ENCODE assay signal across 9 cellular contexts in genomic region chr11:75270896-75271415, GRCh38. TPM values are rescaled to one million over a fixed set of nuclear protein-coding genes. Genes with fewer than 3 reads are reported as not detected.
DNase-seq lines count a peak whose midpoint lies in the region; ATAC-seq and TF ChIP-seq lines count a peak whose summit lies in the region.
"Had no signal": no experiment of that assay in that cellular context is flagged by ENCODE, and none has a peak within 500 bp of the region (broad histone marks: within the 10 kb centered on the region; RNA-seq: fewer than 3 reads in every experiment).

No MANE protein-coding gene starts in this region.

- 42 to 49% methylated on average over 3 of the region's 3 CpGs for WGBS in testis, 2 donors

- H3K4me3 ChIP-seq in cardiac muscle cell, result no peak overlapping the region
- H3K4me3 ChIP-seq in testis, result no peak overlapping the region
- H3K4me3 ChIP-seq: thoracic aorta had no signal

- DNase-seq in cardiac muscle cell (ENCODE audit: low read depth in 1 of 2, low spot score in 1 of 2) (no peak), Right ventricle myocardium inferior (ENCODE audit: missing footprints) (no peak), M059J (ENCODE audit: low read depth) (peak; percentile 39), dermis blood vessel endothelial cell (peak; percentile 26), testis (peak; percentile 42)

- ATAC-seq in Right ventricle myocardium inferior, result no peak
- ATAC-seq in GM21723 (IDR thresholded peaks at IDR 0.05; ENCODE audit: unreplicated experiment), result no peak
- ATAC-seq in GM21447 (IDR thresholded peaks at IDR 0.05; ENCODE audit: unreplicated experiment), result no peak
- ATAC-seq in HG03469 (IDR thresholded peaks at IDR 0.05; ENCODE audit: unreplicated experiment), result no peak

- H3K36me3 ChIP-seq in cardiac muscle cell (no peaks in the 10 kb centered on the region), testis (ENCODE audit: low read depth, missing control alignments) (no peaks in the 10 kb centered on the region)
- H3K36me3 ChIP-seq: thoracic aorta had no signal

- H3K27me3 ChIP-seq in cardiac muscle cell (no peaks in the 10 kb centered on the region), testis (no peaks in the 10 kb centered on the region)

- H3K27ac ChIP-seq in cardiac muscle cell (no peak overlapping the region), testis (no peak overlapping the region)
- H3K27ac ChIP-seq: thoracic aorta had no signal

- H3K9me3 ChIP-seq in cardiac muscle cell (ENCODE audit: low read depth) (no peaks in the 10 kb centered on the region), testis (no peaks in the 10 kb centered on the region)
- H3K9me3 ChIP-seq: thoracic aorta had no signal

- no peaks in the 10 kb centered on the region for H3K4me1 ChIP-seq in cardiac muscle cell (ENCODE audit: low read depth)
- no peaks in the 10 kb centered on the region for H3K4me1 ChIP-seq in testis

- TF ChIP-seq POLR2A in testis (IDR thresholded peaks at IDR 0.05), result no peak

- peak; percentile 41 for TF ChIP-seq CTCF in cardiac muscle cell (IDR thresholded peaks at IDR 0.05; ENCODE audit: low read depth, low read length)
- TF ChIP-seq CTCF in testis (IDR thresholded peaks at IDR 0.05), result no peak

- intact Hi-C loops in Right ventricle myocardium inferior (cut with DNase I), result no loop called here
- intact Hi-C loops in testis (cut with DNase I; ENCODE audit: low total_unique reads), result no loop called here

RNA-seq across cellular contexts. Expression of gene TPBGL, which starts 30.4 kb away (rescaled TPM):
- 0.18 and 0.21 TPM in 2 replicates for total RNA-seq in cardiac muscle cell
- polyA plus RNA-seq in cardiac muscle cell, result 0.07 and 0.56 TPM in 2 replicates
- total RNA-seq in Right ventricle myocardium inferior, result 0.16 TPM
- total RNA-seq in M059J (2014; rRNA removed; shearing (Covaris generic)), result not detected in 2 replicates
- 0.17 TPM in 1 of 2 replicates, not detected in the other for total RNA-seq in dermis blood vessel endothelial cell
- total RNA-seq in testis, result 10 to 100 TPM in 1 of 2 donors, 1 to 10 TPM in 1; 8.1 to 15.4 TPM
- polyA plus RNA-seq in testis (ENCODE audit: insufficient read depth, low read depth, low replicate concordance), result 10.0 TPM

Comparison
In these comparisons a context has a peak if more than half of its experiments do, and no peak if none do; other contexts are left out.
1. DNase-seq: peak in M059J (single experiment), dermis blood vessel endothelial cell (single experiment) and testis (single experiment); none in cardiac muscle cell (0 of 2) and Right ventricle myocardium inferior (single experiment).